7 cellular contexts compared by ENCODE assay signal in genomic region chr1:164560076-164560475, GRCh38. TPM values are rescaled to one million over a fixed set of nuclear protein-coding genes. Genes with fewer than 3 reads are reported as not detected.
A peak's percentile ranks its signal among the peaks of the same experiment; 100 is the strongest.
DNase-seq lines count a peak whose midpoint lies in the region; ATAC-seq and TF ChIP-seq lines count a peak whose summit lies in the region.

No MANE protein-coding gene starts in this region.

- in situ Hi-C loops in gastrocnemius medialis (cut with MboI; ENCODE audit: low sequenced_read_pairs in 4 of 4) = no loop called here

- peak overlapping the region; percentile 91 for H3K9ac ChIP-seq in SK-N-MC (ENCODE audit: insufficient read length)

- H3K4me3 ChIP-seq in SK-N-MC (peak overlapping the region; percentile 93), gastrocnemius medialis (peak overlapping the region; percentile 72 to 94 (median 82))

- H3K9me3 ChIP-seq in SK-N-MC (ENCODE audit: low read depth, low read length) (no peaks in the 10 kb centered on the region), gastrocnemius medialis (no peaks in the 10 kb centered on the region)

- H3K4me1 ChIP-seq in foreskin keratinocyte (peaks cover 44% of the 10 kb centered on the region), gastrocnemius medialis (peaks cover 27 to 31% of the 10 kb centered on the region in 2 donors)

- intact Hi-C loops in gastrocnemius medialis (cut with DNase I; ENCODE audit: low total_unique reads) = loop anchor here (2.0 to 10.0 kb wide), 3 partner anchors 52 to 227 kb away; no protein-coding TSS in a partner anchor

- TF ChIP-seq CTCF in foreskin keratinocyte (conservative IDR thresholded peaks at IDR 0.05) = no peak
- no peak for TF ChIP-seq CTCF in gastrocnemius medialis (IDR thresholded peaks at IDR 0.05 in 4 of 5, conservative IDR thresholded peaks at IDR 0.05 in 1 of 5)

- DNase-seq in HCEC 1CT (peak; percentile 20), SK-N-MC (ENCODE audit: low read depth, low spot score) (no peak), foreskin keratinocyte (peak in 1 of 2 donors; percentile 57), gastrocnemius medialis (no peak)

- H3K27me3 ChIP-seq in foreskin keratinocyte = no peaks in the 10 kb centered on the region
- no peaks in the 10 kb centered on the region for H3K27me3 ChIP-seq in gastrocnemius medialis

- TF ChIP-seq POLR2A in gastrocnemius medialis (IDR thresholded peaks at IDR 0.05) = no peak

- H3K36me3 ChIP-seq in SK-N-MC (ENCODE audit: insufficient read depth, low read length) = no peaks in the 10 kb centered on the region
- H3K36me3 ChIP-seq in gastrocnemius medialis = no peaks in the 10 kb centered on the region

- H3K27ac ChIP-seq in SK-N-MC (peak overlapping the region; percentile 87), foreskin keratinocyte (peak overlapping the region; percentile 75), gastrocnemius medialis (peak overlapping the region; percentile 89 to 92 (median 90))

- ATAC-seq in foreskin keratinocyte (no peak), gastrocnemius medialis (no peak), HG03139 (IDR thresholded peaks at IDR 0.05; ENCODE audit: unreplicated experiment) (no peak), GM19351 (IDR thresholded peaks at IDR 0.05; ENCODE audit: unreplicated experiment) (no peak), HG03342 (IDR thresholded peaks at IDR 0.05; ENCODE audit: unreplicated experiment) (no peak)

RNA-seq across cellular contexts. Expression of gene PBX1, which starts 1.1 kb away (rescaled TPM):
- total RNA-seq in foreskin keratinocyte (2.8 and 3.3 TPM in 2 replicates), gastrocnemius medialis (10 to 100 TPM; 21.7 to 36.5 (median 29.0) TPM)
- 1.1 and 1.3 TPM in 2 replicates for polyA plus RNA-seq in foreskin keratinocyte
